In genomic region chr1:25031966-25032667, GRCh38 we compare ENCODE assay signal across 8 cellular contexts.
DNase-seq lines count a peak whose midpoint lies in the region; ATAC-seq and TF ChIP-seq lines count a peak whose summit lies in the region.

No MANE protein-coding gene starts in this region.

- ATAC-seq in GM21576 (IDR thresholded peaks at IDR 0.05; ENCODE audit: unreplicated experiment) = peak; percentile 37
- peak; percentile 43 for ATAC-seq in lung (ENCODE audit: insufficient read depth, low FRiP score)

- no peaks in the 10 kb centered on the region for H3K36me3 ChIP-seq in lung (ENCODE audit: control insufficient read depth in 2 of 2, insufficient read depth in 2 of 2, low read length in 2 of 2)

- 30 to 47% methylated on average over 21 of the region's 21 CpGs for WGBS in lung, 2 donors

- DNase-seq in NCI-H2029 treated with DMSO at 0.1 percent for 48 hours (lab: John Stamatoyannopoulos, UW) (peak; percentile 72), lung (ENCODE audit: low spot score) (peak; percentile 69), iPS-NIHi7 (ENCODE audit: extremely low spot score) (no peak), foreskin fibroblast (no peak), Ammon's horn (ENCODE audit: low spot score) (no peak)
- peak; percentile 60 to 63 for DNase-seq in activated T-cell treated with anti-CD3 and anti-CD28 coated beads, Interleukin-2, amount 50 U/mL, for 48 hours

- peak overlapping the region; percentile 58 for H3K4me3 ChIP-seq in GM12875 (ENCODE audit: low read depth, low read length)
- no peak overlapping the region for H3K4me3 ChIP-seq in lung
- H3K4me3 ChIP-seq in foreskin fibroblast (ENCODE audit: low read depth in 1 of 2, low read length in 2 of 2) = no peak overlapping the region

- no peak for TF ChIP-seq CTCF in GM12875 (IDR thresholded peaks at IDR 0.05; ENCODE audit: borderline replicate concordance, insufficient read depth, low read depth, low read length)
- no peak for TF ChIP-seq CTCF in lung (IDR thresholded peaks at IDR 0.05; ENCODE audit: control extremely low read depth, extremely low read depth)
- no peak for TF ChIP-seq CTCF in foreskin fibroblast (IDR thresholded peaks at IDR 0.05; ENCODE audit: low read depth, low read length)

- H3K27ac ChIP-seq in lung (ENCODE audit: low read depth in 1 of 2, low read length in 1 of 2) = no peak overlapping the region

- no peaks in the 10 kb centered on the region for H3K27me3 ChIP-seq in lung (ENCODE audit: control insufficient read depth, insufficient read depth)

- H3K4me1 ChIP-seq in lung (ENCODE audit: control insufficient read depth in 2 of 2, insufficient read depth in 2 of 2, low read length in 2 of 2) = peaks cover 0 to 3% of the 10 kb centered on the region in 2 donors

- no peaks in the 10 kb centered on the region for H3K9me3 ChIP-seq in lung (ENCODE audit: control insufficient read depth in 2 of 2, insufficient read depth in 1 of 2, low read length in 1 of 2)

Comparison
In these comparisons a context has a peak if more than half of its experiments do, and no peak if none do; other contexts are left out.
1. DNase-seq: peak in NCI-H2029 treated with DMSO at 0.1 percent for 48 hours (single experiment), activated T-cell treated with anti-CD3 and anti-CD28 coated beads, Interleukin-2, amount 50 U/mL, for 48 hours (2 of 2) and lung (single experiment); none in iPS-NIHi7 (single experiment), foreskin fibroblast (0 of 2) and Ammon's horn (single experiment).